Comparison of ENCODE assay signal across 1 cellular context in the genomic region with DNA sequence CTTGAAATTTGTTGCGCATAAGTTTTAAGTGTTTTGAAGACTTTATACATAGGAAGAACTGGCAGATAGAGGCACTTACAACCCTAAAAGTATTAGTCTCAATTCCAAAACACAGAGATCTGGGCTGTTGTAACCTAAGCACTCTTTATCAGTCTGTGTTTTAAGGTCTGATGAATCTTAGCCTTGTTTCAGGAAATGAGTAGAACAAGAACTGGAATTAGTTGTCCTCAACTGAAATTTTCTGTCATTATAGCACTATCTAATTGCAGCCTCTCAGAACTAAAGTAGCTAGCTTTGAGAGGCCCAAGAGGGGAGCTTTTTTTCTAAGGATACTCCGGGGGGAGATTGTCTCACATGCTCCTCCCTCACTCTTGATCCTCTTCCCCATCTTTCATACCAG.
A peak's percentile ranks its signal among the peaks of the same experiment; 100 is the strongest.
TF ChIP-seq lines count a peak whose summit lies in the region.

No MANE protein-coding gene starts in this region.

TF ChIP-seq in HEK293, 187 proteins besides CTCF, POLR2A, EP300 and RAD21 (continued from another document):
- no peak for TF ChIP-seq PATZ1 (tag by site-specific recombination; IDR thresholded peaks at IDR 0.05)
- no peak for TF ChIP-seq ZNF175 (tag by site-specific recombination; IDR thresholded peaks at IDR 0.05)
- TF ChIP-seq ZNF26 (tag by site-specific recombination; IDR thresholded peaks at IDR 0.05) = no peak
- TF ChIP-seq, protein P1, sequence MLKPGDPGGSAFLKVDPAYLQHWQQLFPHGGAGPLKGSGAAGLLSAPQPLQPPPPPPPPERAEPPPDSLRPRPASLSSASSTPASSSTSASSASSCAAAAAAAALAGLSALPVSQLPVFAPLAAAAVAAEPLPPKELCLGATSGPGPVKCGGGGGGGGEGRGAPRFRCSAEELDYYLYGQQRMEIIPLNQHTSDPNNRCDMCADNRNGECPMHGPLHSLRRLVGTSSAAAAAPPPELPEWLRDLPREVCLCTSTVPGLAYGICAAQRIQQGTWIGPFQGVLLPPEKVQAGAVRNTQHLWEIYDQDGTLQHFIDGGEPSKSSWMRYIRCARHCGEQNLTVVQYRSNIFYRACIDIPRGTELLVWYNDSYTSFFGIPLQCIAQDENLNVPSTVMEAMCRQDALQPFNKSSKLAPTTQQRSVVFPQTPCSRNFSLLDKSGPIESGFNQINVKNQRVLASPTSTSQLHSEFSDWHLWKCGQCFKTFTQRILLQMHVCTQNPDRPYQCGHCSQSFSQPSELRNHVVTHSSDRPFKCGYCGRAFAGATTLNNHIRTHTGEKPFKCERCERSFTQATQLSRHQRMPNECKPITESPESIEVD (tag by site-specific recombination; IDR thresholded peaks at IDR 0.05) = peak; percentile 75
- TF ChIP-seq ZNF561 (tag by site-specific recombination; IDR thresholded peaks at IDR 0.05; ENCODE audit: borderline replicate concordance) = no peak
- peak; percentile 97 for TF ChIP-seq ZNF664 (tag by site-specific recombination; IDR thresholded peaks at IDR 0.05)
- no peak for TF ChIP-seq ZNF449 (tag by site-specific recombination; IDR thresholded peaks at IDR 0.05)
- TF ChIP-seq ZNF600 (tag by site-specific recombination; IDR thresholded peaks at IDR 0.05) = peak; percentile 76
- TF ChIP-seq ZNF366 (tag by site-specific recombination; conservative IDR thresholded peaks at IDR 0.05) = no peak
